ENCODE assay signal across 8 cellular contexts in the genomic region with DNA sequence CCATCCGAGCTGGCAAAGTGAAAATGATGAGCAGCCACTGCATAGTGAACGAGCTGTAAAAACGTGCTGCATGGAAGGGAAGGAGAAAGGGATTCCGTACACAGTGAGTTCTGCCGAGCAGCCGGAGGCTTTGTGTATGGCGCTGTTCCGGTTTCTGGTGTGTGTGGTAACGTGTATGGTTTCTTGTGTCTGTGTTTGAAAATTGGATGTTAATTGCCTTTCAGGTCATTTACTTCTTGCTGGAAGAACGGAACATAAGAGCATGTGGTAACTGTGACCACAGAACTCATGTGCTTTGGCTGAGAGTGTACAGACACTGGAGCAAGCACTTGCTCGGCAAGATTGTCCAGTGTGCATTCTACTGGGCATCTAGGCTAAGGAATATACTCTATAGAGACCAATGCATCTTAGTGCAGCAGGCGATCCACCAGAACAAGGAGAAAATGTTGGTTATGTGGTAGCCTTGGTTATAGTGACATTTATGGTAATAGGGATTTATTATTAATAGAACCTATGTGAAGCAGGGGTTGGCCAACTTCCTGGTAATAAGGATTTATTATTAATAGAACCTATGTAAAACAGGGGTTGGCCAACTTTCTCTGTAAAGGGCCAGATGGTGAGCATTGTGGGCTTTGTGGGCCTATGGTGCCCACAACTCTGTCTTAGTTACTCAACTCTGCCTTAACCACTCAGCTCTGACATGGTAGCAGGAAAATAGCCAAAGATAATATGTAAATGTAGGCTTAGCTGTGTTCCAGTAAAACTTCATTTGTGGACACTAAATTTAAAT. TPM values are rescaled to one million over a fixed set of nuclear protein-coding genes. Genes with fewer than 3 reads are reported as not detected.
DNase-seq lines count a peak whose midpoint lies in the region; ATAC-seq and FAIRE-seq lines count a peak whose summit lies in the region.

No MANE protein-coding gene starts in this region.

- H3K4me1 ChIP-seq in CD8-positive, alpha-beta memory T cell (ENCODE audit: insufficient read depth, low read length), result no peaks in the 10 kb centered on the region

- ATAC-seq in GM19463 (IDR thresholded peaks at IDR 0.05; ENCODE audit: unreplicated experiment), result peak; percentile 76
- peak; percentile 74 for ATAC-seq in HG03175 (IDR thresholded peaks at IDR 0.05; ENCODE audit: unreplicated experiment)
- ATAC-seq in activated CD8-positive, alpha-beta T cell treated with anti-CD3 and anti-CD28 coated beads, Interleukin-2, amount 10 ng/mL, durations not matched to agents 7 days and 5 days, result peak; percentile 54
- no peak for ATAC-seq in sciatic nerve

- no peaks in the 10 kb centered on the region for H3K9me3 ChIP-seq in CD8-positive, alpha-beta memory T cell (ENCODE audit: low read length)

- peaks cover 0 to 3% of the 10 kb centered on the region in 2 donors for H3K27me3 Mint-ChIP-seq in CD8-positive, alpha-beta memory T cell
- no peaks in the 10 kb centered on the region for H3K27me3 Mint-ChIP-seq in activated CD8-positive, alpha-beta T cell treated with anti-CD3 and anti-CD28 coated beads, Interleukin-2, amount 10 ng/mL, durations not matched to agents 7 days and 5 days (ENCODE audit: low read depth)

- peak overlapping the region in 4 of 8 donors; percentile 23 to 70 (median 33) for H3K27ac Mint-ChIP-seq in CD8-positive, alpha-beta memory T cell
- H3K27ac Mint-ChIP-seq in activated CD8-positive, alpha-beta T cell treated with anti-CD3 and anti-CD28 coated beads, Interleukin-2, amount 10 ng/mL, durations not matched to agents 7 days and 5 days, result peak overlapping the region; percentile 18

- H3K36me3 Mint-ChIP-seq in CD8-positive, alpha-beta memory T cell, result peaks cover 0 to 18% (median 1%) of the 10 kb centered on the region in 3 donors
- peaks cover 24% of the 10 kb centered on the region for H3K36me3 Mint-ChIP-seq in activated CD8-positive, alpha-beta T cell treated with anti-CD3 and anti-CD28 coated beads, Interleukin-2, amount 10 ng/mL, durations not matched to agents 7 days and 5 days (ENCODE audit: low read depth)

- no peak overlapping the region for H3K4me3 ChIP-seq in CD8-positive, alpha-beta memory T cell (ENCODE audit: low read length)

- no peaks in the 10 kb centered on the region for H3K9me3 Mint-ChIP-seq in CD8-positive, alpha-beta memory T cell
- no peaks in the 10 kb centered on the region for H3K9me3 Mint-ChIP-seq in activated CD8-positive, alpha-beta T cell treated with anti-CD3 and anti-CD28 coated beads, Interleukin-2, amount 10 ng/mL, durations not matched to agents 7 days and 5 days (ENCODE audit: insufficient read depth)

- no peaks in the 10 kb centered on the region for H3K27me3 ChIP-seq in CD8-positive, alpha-beta memory T cell (ENCODE audit: insufficient read depth, low read length, poor library complexity, severe bottlenecking)

- H3K4me1 Mint-ChIP-seq in CD8-positive, alpha-beta memory T cell, result peaks cover 24 to 49% (median 35%) of the 10 kb centered on the region in 3 donors
- peaks cover 56% of the 10 kb centered on the region for H3K4me1 Mint-ChIP-seq in activated CD8-positive, alpha-beta T cell treated with anti-CD3 and anti-CD28 coated beads, Interleukin-2, amount 10 ng/mL, durations not matched to agents 7 days and 5 days (ENCODE audit: low read depth)

- no peaks in the 10 kb centered on the region for H3K36me3 ChIP-seq in CD8-positive, alpha-beta memory T cell (ENCODE audit: insufficient read depth, low read length)

- H3K4me3 Mint-ChIP-seq in CD8-positive, alpha-beta memory T cell, result peak overlapping the region; percentile 17 to 72 (median 29)
- peak overlapping the region; percentile 15 for H3K4me3 Mint-ChIP-seq in activated CD8-positive, alpha-beta T cell treated with anti-CD3 and anti-CD28 coated beads, Interleukin-2, amount 10 ng/mL, durations not matched to agents 7 days and 5 days

- FAIRE-seq in HTR-8/SVneo (lab: Jason Lieb, UNC), result no peak

- DNase-seq in CD8-positive, alpha-beta memory T cell, result no peak
- DNase-seq in activated CD8-positive, alpha-beta T cell treated with anti-CD3 and anti-CD28 coated beads, Interleukin-2, amount 10 ng/mL, durations not matched to agents 7 days and 5 days, result peak; percentile 35
- DNase-seq in sciatic nerve (ENCODE audit: low spot score) (no peak), HTR-8/SVneo (ENCODE audit: insufficient read length, low spot score) (no peak), cerebellum (ENCODE audit: low spot score) (no peak), DMS153 treated with DMSO at 0.1 percent for 48 hours (lab: John Stamatoyannopoulos, UW; ENCODE audit: unreplicated experiment) (no peak)

- POLR2A ChIA-PET in CD8-positive, alpha-beta memory T cell (lab: Charles Lee), result interaction anchor here (0.9 to 1.2 kb wide), 2 partner anchors 50 to 72 kb away, joined by 3 to 6 read pairs; no protein-coding TSS in a partner anchor
- POLR2A ChIA-PET in activated CD8-positive, alpha-beta T cell treated with anti-CD3 and anti-CD28 coated beads, Interleukin-2, amount 10 ng/mL, durations not matched to agents 7 days and 5 days (lab: Charles Lee), result interaction anchor here (0.6 to 2.6 kb wide), 2 partner anchors 71 to 178 kb away, joined by 3 to 9 read pairs; no protein-coding TSS in a partner anchor

- H3K27ac ChIP-seq in CD8-positive, alpha-beta memory T cell (ENCODE audit: low read depth, low read length), result no peak overlapping the region

- CTCF ChIA-PET in CD8-positive, alpha-beta memory T cell (lab: Charles Lee), result interaction anchor here (0.7 to 5.1 kb wide), 25 partner anchors 8 to 899 kb away, joined by 3 to 152 read pairs (median 4); a partner anchor contains a TSS
- CTCF ChIA-PET in activated CD8-positive, alpha-beta T cell treated with anti-CD3 and anti-CD28 coated beads, Interleukin-2, amount 10 ng/mL, durations not matched to agents 7 days and 5 days (lab: Charles Lee), result interaction anchor here (0.6 to 11.4 kb wide), 49 partner anchors 9 to 626 kb away, joined by 3 to 374 read pairs (median 5); no protein-coding TSS in a partner anchor

- intact Hi-C loops in sciatic nerve (cut with DNase I), result loop anchor here (5.0 kb wide), 1 partner anchor 177 kb away; no protein-coding TSS in a partner anchor

RNA-seq across cellular contexts. Expression of a gene that starts 49.2 kb away (rescaled TPM):
- total RNA-seq in CD8-positive, alpha-beta memory T cell, result 10 to 100 TPM; 27.9 to 28.2 TPM
- polyA plus RNA-seq in CD8-positive, alpha-beta memory T cell, result 2.1 TPM
- total RNA-seq in activated CD8-positive, alpha-beta T cell treated with anti-CD3 and anti-CD28 coated beads, Interleukin-2, amount 10 ng/mL, durations not matched to agents 7 days and 5 days, result 10 to 100 TPM; 22.8 to 26.0 TPM
- total RNA-seq in sciatic nerve, result 38.2 TPM
- 50.8 TPM for total RNA-seq in cerebellum
